ENCODE assay signal across 13 cellular contexts in genomic region chr14:60965402-60965801, GRCh38. TPM values are rescaled to one million over a fixed set of nuclear protein-coding genes. Genes with fewer than 3 reads are reported as not detected.
DNase-seq lines count a peak whose midpoint lies in the region; ATAC-seq, FAIRE-seq and TF ChIP-seq lines count a peak whose summit lies in the region.
"Had no signal": no experiment of that assay in that cellular context is flagged by ENCODE, and none has a peak within 500 bp of the region (broad histone marks: within the 10 kb centered on the region; RNA-seq: fewer than 3 reads in every experiment).

No MANE protein-coding gene starts in this region.

- H3K4me2 ChIP-seq in A549: peak overlapping the region; percentile 44

- peak in 1 of 2 experiments; percentile 10 for DNase-seq in A549 (ENCODE audit: low read depth in 1 of 2, low spot score in 1 of 2)
- no peak for DNase-seq in GM12891 (ENCODE audit: insufficient read length, low spot score)
- DNase-seq in activated T-helper 2 cell treated with anti-CD3 and anti-CD28 coated beads, Interferon-gamma antibody, Interleukin-2, Interleukin-4, amounts not matched to agents 10 μg/mL and 5 μg/mL and 100 μg/mL, durations not matched to agents 14 hours and 24 hours and 36 hours (ENCODE audit: low spot score): no peak
- DNase-seq in foreskin fibroblast: peak; percentile 71 to 85
- DNase-seq in uterus: no peak
- DNase-seq in aorta: no peak
- DNase-seq in NCI-H1436 treated with DMSO at 0.1 percent for 48 hours (lab: John Stamatoyannopoulos, UW): no peak
- no peak for DNase-seq in T-helper 9 cell
- DNase-seq: mesendoderm, NCI-H2081 treated with DMSO at 0.1 percent for 48 hours, right cardiac atrium had no signal

- H3K36me3 ChIP-seq in uterus (no peaks in the 10 kb centered on the region), aorta (ENCODE audit: control insufficient read depth in 1 of 2, insufficient read depth in 2 of 2, low read length in 1 of 2) (no peaks in the 10 kb centered on the region)
- H3K36me3 ChIP-seq: tibial nerve had no signal

- peaks cover 29% of the 10 kb centered on the region for H3K36me3 Mint-ChIP-seq in activated T-helper 2 cell treated with anti-CD3 and anti-CD28 coated beads, Interferon-gamma antibody, Interleukin-2, Interleukin-4, amounts not matched to agents 10 μg/mL and 5 μg/mL and 100 μg/mL, durations not matched to agents 14 hours and 24 hours and 36 hours (ENCODE audit: low read depth)

- H3K4me3 ChIP-seq in A549 (no peak overlapping the region), foreskin fibroblast (ENCODE audit: low read depth in 1 of 2, low read length in 2 of 2) (no peak overlapping the region), uterus (no peak overlapping the region), aorta (ENCODE audit: low read length in 2 of 2) (no peak overlapping the region)
- H3K4me3 ChIP-seq: tibial nerve had no signal

- H3K9me3 ChIP-seq in A549 (no peaks in the 10 kb centered on the region), uterus (no peaks in the 10 kb centered on the region), aorta (ENCODE audit: control insufficient read depth, low read length) (no peaks in the 10 kb centered on the region)
- H3K9me3 ChIP-seq: tibial nerve had no signal

- H3K4me3 Mint-ChIP-seq in activated T-helper 2 cell treated with anti-CD3 and anti-CD28 coated beads, Interferon-gamma antibody, Interleukin-2, Interleukin-4, amounts not matched to agents 10 μg/mL and 5 μg/mL and 100 μg/mL, durations not matched to agents 14 hours and 24 hours and 36 hours (ENCODE audit: low read depth): no peak overlapping the region
- H3K4me3 Mint-ChIP-seq: central memory CD8-positive, alpha-beta T cell had no signal

- no peaks in the 10 kb centered on the region for H3K27me3 Mint-ChIP-seq in activated T-helper 2 cell treated with anti-CD3 and anti-CD28 coated beads, Interferon-gamma antibody, Interleukin-2, Interleukin-4, amounts not matched to agents 10 μg/mL and 5 μg/mL and 100 μg/mL, durations not matched to agents 14 hours and 24 hours and 36 hours (ENCODE audit: low read depth)
- H3K27me3 Mint-ChIP-seq: central memory CD8-positive, alpha-beta T cell had no signal

- TF ChIP-seq CTCF in A549 (IDR thresholded peaks at IDR 0.05) (no peak), foreskin fibroblast (IDR thresholded peaks at IDR 0.05; ENCODE audit: low read depth, low read length) (no peak), uterus (IDR thresholded peaks at IDR 0.05) (no peak)

- no peak for TF ChIP-seq EP300 in A549 (IDR thresholded peaks at IDR 0.05)

- no peak overlapping the region for H3K27ac ChIP-seq in A549
- H3K27ac ChIP-seq in uterus: no peak overlapping the region
- H3K27ac ChIP-seq in aorta (ENCODE audit: low read depth in 1 of 2, low read length in 2 of 2): no peak overlapping the region
- H3K27ac ChIP-seq: tibial nerve had no signal

- peak overlapping the region; percentile 55 for H3K27ac Mint-ChIP-seq in activated T-helper 2 cell treated with anti-CD3 and anti-CD28 coated beads, Interferon-gamma antibody, Interleukin-2, Interleukin-4, amounts not matched to agents 10 μg/mL and 5 μg/mL and 100 μg/mL, durations not matched to agents 14 hours and 24 hours and 36 hours

- H3K27me3 ChIP-seq in uterus (no peaks in the 10 kb centered on the region), aorta (ENCODE audit: control insufficient read depth in 1 of 2, insufficient read depth in 2 of 2, low read length in 1 of 2) (no peaks in the 10 kb centered on the region)
- H3K27me3 ChIP-seq: tibial nerve had no signal

- peak; percentile 70 for FAIRE-seq in A549 (lab: Jason Lieb, UNC)
- FAIRE-seq in GM12891 (lab: Jason Lieb, UNC): peak; percentile 5

- ATAC-seq in A549 (peak in 1 of 2 experiments; percentile 30; a peak in 2 of 6 replicates), aorta (ENCODE audit: low FRiP score) (no peak)
- ATAC-seq: right cardiac atrium had no signal

- POLR2A ChIA-PET in A549 (lab: Yijun Ruan, JAX): interaction anchor here (0.8 kb wide), 1 partner anchor 15 kb away, joined by 5 read pairs; the partner anchor contains the start of genes SLC38A6 and TRMT5

- intact Hi-C loops in activated T-helper 2 cell treated with anti-CD3 and anti-CD28 coated beads, Interferon-gamma antibody, Interleukin-2, Interleukin-4, amounts not matched to agents 10 μg/mL and 5 μg/mL and 100 μg/mL, durations not matched to agents 14 hours and 24 hours and 36 hours (cut with micrococcal nuclease): loop anchor here (2.0 to 5.0 kb wide), 2 partner anchors 19 to 108 kb away; no protein-coding TSS in a partner anchor
- intact Hi-C loops in uterus (cut with DNase I; ENCODE audit: low total_unique reads): no loop called here
- intact Hi-C loops in aorta (cut with DNase I): no loop called here

- CTCF ChIA-PET in A549 (lab: Yijun Ruan, JAX): no interaction called here

- H3K4me1 Mint-ChIP-seq in activated T-helper 2 cell treated with anti-CD3 and anti-CD28 coated beads, Interferon-gamma antibody, Interleukin-2, Interleukin-4, amounts not matched to agents 10 μg/mL and 5 μg/mL and 100 μg/mL, durations not matched to agents 14 hours and 24 hours and 36 hours (ENCODE audit: low read depth): peaks cover 11% of the 10 kb centered on the region

- peaks cover 18% of the 10 kb centered on the region for H3K9me3 Mint-ChIP-seq in activated T-helper 2 cell treated with anti-CD3 and anti-CD28 coated beads, Interferon-gamma antibody, Interleukin-2, Interleukin-4, amounts not matched to agents 10 μg/mL and 5 μg/mL and 100 μg/mL, durations not matched to agents 14 hours and 24 hours and 36 hours
- H3K9me3 Mint-ChIP-seq: central memory CD8-positive, alpha-beta T cell had no signal

- peaks cover 32% of the 10 kb centered on the region for H3K4me1 ChIP-seq in A549
- no peaks in the 10 kb centered on the region for H3K4me1 ChIP-seq in uterus
- H3K4me1 ChIP-seq in aorta (ENCODE audit: control insufficient read depth in 1 of 2, insufficient read depth in 2 of 2, low read length in 2 of 2): peaks cover 1 to 2% of the 10 kb centered on the region in 2 donors
- H3K4me1 ChIP-seq: tibial nerve had no signal

- TF ChIP-seq POLR2A in A549 (IDR thresholded peaks at IDR 0.05; ENCODE audit: low read length) (no peak), GM12891 (IDR thresholded peaks at IDR 0.05; ENCODE audit: low read depth, low read length) (no peak), uterus (IDR thresholded peaks at IDR 0.05) (no peak)

- no peak for TF ChIP-seq RAD21 in A549 (conservative IDR thresholded peaks at IDR 0.05 in 1 of 2, IDR thresholded peaks at IDR 0.05 in 1 of 2)

TF ChIP-seq in A549, 52 proteins besides CTCF, POLR2A, EP300 and RAD21:
- no peak for TF ChIP-seq NPAS2 (CRISPR knock-in tag; IDR thresholded peaks at IDR 0.05; ENCODE audit: borderline replicate concordance)
- TF ChIP-seq NR3C1 (IDR thresholded peaks at IDR 0.05): no peak
- no peak for TF ChIP-seq JUN (IDR thresholded peaks at IDR 0.05)
- no peak for TF ChIP-seq HEYL (CRISPR knock-in tag; IDR thresholded peaks at IDR 0.05)
- TF ChIP-seq FOSB (CRISPR knock-in tag; IDR thresholded peaks at IDR 0.05): no peak
- TF ChIP-seq RFX5 (IDR thresholded peaks at IDR 0.05): no peak
- no peak for TF ChIP-seq FOXS1 (CRISPR knock-in tag; IDR thresholded peaks at IDR 0.05)
- TF ChIP-seq RCOR1 (IDR thresholded peaks at IDR 0.05; ENCODE audit: low read depth, low read length): no peak
- TF ChIP-seq MYC (IDR thresholded peaks at IDR 0.05; ENCODE audit: borderline replicate concordance, low read length): no peak

TF ChIP-seq in GM12891, 5 proteins besides CTCF, POLR2A, EP300 and RAD21:
- no peak for TF ChIP-seq PAX5 (IDR thresholded peaks at IDR 0.05; ENCODE audit: insufficient read depth, low read length, severe bottlenecking)
- TF ChIP-seq TAF1 (IDR thresholded peaks at IDR 0.05; ENCODE audit: low read depth, low read length): no peak
- TF ChIP-seq SPI1 (IDR thresholded peaks at IDR 0.05; ENCODE audit: low read depth, low read length): no peak
- no peak for TF ChIP-seq POLR2AphosphoS5 (IDR thresholded peaks at IDR 0.05; ENCODE audit: low read depth, low read length)
- no peak for TF ChIP-seq POU2F2 (IDR thresholded peaks at IDR 0.05; ENCODE audit: low read depth, low read length)

RNA-seq across cellular contexts. Expression of gene TRMT5, which starts 15.5 kb away (rescaled TPM):
- 17.0 and 18.2 TPM in 2 replicates for polyA plus RNA-seq in A549 (2011; rRNA removed)
- 3.7 and 3.8 TPM in 2 replicates for polyA plus RNA-seq in A549 (2012; cell fraction: cytosol; rRNA removed)
- 1.8 and 3.7 TPM in 2 replicates for polyA plus RNA-seq in A549 (2012; cell fraction: nucleus; rRNA removed)
- 17.7 to 19.1 TPM (median 18.8 TPM) in 3 replicates for polyA plus RNA-seq in A549 (2017; fragmentation: RNase III; extraction: RNeasy Plus Mini Kit Qiagen cat#74134 plus additional on column Dnase treatment)
- polyA minus RNA-seq in A549 (2011; rRNA and poly(A)+ RNA removed): 5.1 and 7.1 TPM in 2 replicates
- 6.9 TPM for polyA plus RNA-seq in GM12891 (2012; ENCODE audit: low read depth, missing spikeins)
- 14.1 and 15.5 TPM in 2 replicates for total RNA-seq in activated T-helper 2 cell treated with anti-CD3 and anti-CD28 coated beads, Interferon-gamma antibody, Interleukin-2, Interleukin-4, amounts not matched to agents 10 μg/mL and 5 μg/mL and 100 μg/mL, durations not matched to agents 14 hours and 24 hours and 36 hours
- 10 to 100 TPM in 2 of 4 donors, 1 to 10 TPM in 2; 4.4 to 29.4 (median 11.5) TPM for total RNA-seq in uterus
- total RNA-seq in aorta: 10 to 100 TPM in 1 of 2 donors, 1 to 10 TPM in 1; 8.8 to 12.3 TPM
- 1 to 10 TPM; 1.6 to 4.0 TPM for polyA plus RNA-seq in aorta

RNA-seq across cellular contexts. Expression of gene SLC38A6, which starts 15.6 kb away (rescaled TPM):
- 31.4 and 37.8 TPM in 2 replicates for polyA plus RNA-seq in A549 (2011; rRNA removed)
- 11.4 and 11.7 TPM in 2 replicates for polyA plus RNA-seq in A549 (2012; cell fraction: cytosol; rRNA removed)
- polyA plus RNA-seq in A549 (2012; cell fraction: nucleus; rRNA removed): 9.6 and 13.4 TPM in 2 replicates
- 27.8 to 33.3 TPM (median 28.9 TPM) in 3 replicates for polyA plus RNA-seq in A549 (2017; fragmentation: RNase III; extraction: RNeasy Plus Mini Kit Qiagen cat#74134 plus additional on column Dnase treatment)
- 25.8 and 26.1 TPM in 2 replicates for polyA minus RNA-seq in A549 (2011; rRNA and poly(A)+ RNA removed)
- 2.2 TPM for polyA plus RNA-seq in GM12891 (2012; ENCODE audit: low read depth, missing spikeins)
- 4.6 and 5.2 TPM in 2 replicates for total RNA-seq in activated T-helper 2 cell treated with anti-CD3 and anti-CD28 coated beads, Interferon-gamma antibody, Interleukin-2, Interleukin-4, amounts not matched to agents 10 μg/mL and 5 μg/mL and 100 μg/mL, durations not matched to agents 14 hours and 24 hours and 36 hours
- total RNA-seq in uterus: 10 to 100 TPM in 3 of 4 donors, 1 to 10 TPM in 1; 2.3 to 57.5 (median 34.8) TPM
- 10 to 100 TPM; 17.2 to 41.3 TPM for total RNA-seq in aorta
- polyA plus RNA-seq in aorta: 10 to 100 TPM in 1 of 2 donors, 1 to 10 TPM in 1; 8.5 to 15.4 TPM

Comparison
In these comparisons a context has a peak if more than half of its experiments do, and no peak if none do; other contexts are left out.
1. DNase-seq: peak in foreskin fibroblast (2 of 2); none in GM12891 (single experiment), activated T-helper 2 cell treated with anti-CD3 and anti-CD28 coated beads, Interferon-gamma antibody, Interleukin-2, Interleukin-4, amounts not matched to agents 10 μg/mL and 5 μg/mL and 100 μg/mL, durations not matched to agents 14 hours and 24 hours and 36 hours (single experiment), uterus (0 of 2), aorta (0 of 2), NCI-H1436 treated with DMSO at 0.1 percent for 48 hours (single experiment) and T-helper 9 cell (single experiment).